Comparison of ENCODE assay signal across 3 cellular contexts in genomic region chr7:73614937-73615336, GRCh38. TPM values are rescaled to one million over a fixed set of nuclear protein-coding genes. Genes with fewer than 3 reads are reported as not detected.
"Had no signal": no experiment of that assay in that cellular context is flagged by ENCODE, and none has a peak within 500 bp of the region (broad histone marks: within the 10 kb centered on the region; RNA-seq: fewer than 3 reads in every experiment).

No MANE protein-coding gene starts in this region.

RNA-seq across cellular contexts. Expression of gene MLXIPL, which starts 9.4 kb away (rescaled TPM):
- total RNA-seq: naive thymus-derived CD8-positive, alpha-beta T cell; pulmonary artery endothelial cell; temporal lobe had no signal
- polyA plus RNA-seq: naive thymus-derived CD8-positive, alpha-beta T cell had no signal
